In genomic region chr9:108434036-108434435, GRCh38 we compare ENCODE assay signal across 17 cellular contexts.
"Had no signal": no experiment of that assay in that cellular context is flagged by ENCODE, and none has a peak within 500 bp of the region (broad histone marks: within the 10 kb centered on the region; RNA-seq: fewer than 3 reads in every experiment).

No MANE protein-coding gene starts in this region.

- DNase-seq: activated CD4-positive, alpha-beta T cell treated with anti-CD3 and anti-CD28 coated beads, Interleukin-2, amount 50 U/mL, for 48 hours; activated naive CD4-positive, alpha-beta T cell treated with anti-CD3 and anti-CD28 coated beads, Interleukin-2, amount 10 ng/mL, durations not matched to agents 7 days and 5 days; adrenal gland; colonic mucosa; esophagus squamous epithelium; head of caudate nucleus; lower lobe of right lung; nephron progenitor cell; occipital lobe; stimulated activated CD4-positive, alpha-beta T cell treated with anti-CD3 and anti-CD28 coated beads, Interleukin-1b, Interleukin-23, amount 100 ng/mL, for 48 hours; stimulated activated naive CD8-positive, alpha-beta T cell treated with anti-CD3 and anti-CD28 coated beads, Interleukin-15, amount 100 ng/mL, for 72 hours had no signal

- H3K4me1 ChIP-seq: adrenal gland, colonic mucosa, lower lobe of right lung, prostate gland had no signal

- ATAC-seq: activated T-helper 17 cell treated with anti-CD3 and anti-CD28 coated beads, Interleukin-2, amount 50 U/mL, for 72 hours; lower lobe of right lung; stimulated activated naive CD8-positive, alpha-beta T cell treated with anti-CD3 and anti-CD28 coated beads, Interleukin-15, amount 100 ng/mL, for 72 hours had no signal

- H3K4me3 ChIP-seq: adrenal gland, colonic mucosa, esophagus squamous epithelium, lower lobe of right lung, prostate gland had no signal

- H3K4me3 Mint-ChIP-seq: activated naive CD4-positive, alpha-beta T cell treated with anti-CD3 and anti-CD28 coated beads, Interleukin-2, amount 10 ng/mL, durations not matched to agents 7 days and 5 days; activated T-helper 17 cell treated with anti-CD3 and anti-CD28 coated beads, Interleukin-2, amount 50 U/mL, for 72 hours; mesothelial cell of epicardium; nephron progenitor cell; stimulated activated naive CD8-positive, alpha-beta T cell treated with anti-CD3 and anti-CD28 coated beads, Interleukin-15, amount 100 ng/mL, for 72 hours; T-helper 2 cell treated with Interferon-gamma antibody and Interleukin-4, amounts not matched to agents 5 μg/mL and 100 μg/mL, for 36 hours; type B pancreatic cell had no signal

- H3K27ac ChIP-seq: adrenal gland, colonic mucosa, esophagus squamous epithelium, lower lobe of right lung, prostate gland had no signal

- H3K27me3 ChIP-seq: adrenal gland, colonic mucosa, esophagus squamous epithelium had no signal

- H3K9me3 ChIP-seq: colonic mucosa, prostate gland had no signal

- H3K36me3 ChIP-seq: adrenal gland, colonic mucosa, esophagus squamous epithelium, lower lobe of right lung, prostate gland had no signal

- H3K27ac Mint-ChIP-seq: activated naive CD4-positive, alpha-beta T cell treated with anti-CD3 and anti-CD28 coated beads, Interleukin-2, amount 10 ng/mL, durations not matched to agents 7 days and 5 days; activated T-helper 17 cell treated with anti-CD3 and anti-CD28 coated beads, Interleukin-2, amount 50 U/mL, for 72 hours; mesothelial cell of epicardium; nephron progenitor cell; stimulated activated naive CD8-positive, alpha-beta T cell treated with anti-CD3 and anti-CD28 coated beads, Interleukin-15, amount 100 ng/mL, for 72 hours; T-helper 2 cell treated with Interferon-gamma antibody and Interleukin-4, amounts not matched to agents 5 μg/mL and 100 μg/mL, for 36 hours; type B pancreatic cell had no signal

- FAIRE-seq: frontal cortex had no signal

- H3K4me1 Mint-ChIP-seq: activated naive CD4-positive, alpha-beta T cell treated with anti-CD3 and anti-CD28 coated beads, Interleukin-2, amount 10 ng/mL, durations not matched to agents 7 days and 5 days; activated T-helper 17 cell treated with anti-CD3 and anti-CD28 coated beads, Interleukin-2, amount 50 U/mL, for 72 hours; mesothelial cell of epicardium; nephron progenitor cell; stimulated activated naive CD8-positive, alpha-beta T cell treated with anti-CD3 and anti-CD28 coated beads, Interleukin-15, amount 100 ng/mL, for 72 hours had no signal

- H3K27me3 Mint-ChIP-seq: activated naive CD4-positive, alpha-beta T cell treated with anti-CD3 and anti-CD28 coated beads, Interleukin-2, amount 10 ng/mL, durations not matched to agents 7 days and 5 days; activated T-helper 17 cell treated with anti-CD3 and anti-CD28 coated beads, Interleukin-2, amount 50 U/mL, for 72 hours; stimulated activated naive CD8-positive, alpha-beta T cell treated with anti-CD3 and anti-CD28 coated beads, Interleukin-15, amount 100 ng/mL, for 72 hours; type B pancreatic cell had no signal

- H3K36me3 Mint-ChIP-seq: activated naive CD4-positive, alpha-beta T cell treated with anti-CD3 and anti-CD28 coated beads, Interleukin-2, amount 10 ng/mL, durations not matched to agents 7 days and 5 days; type B pancreatic cell had no signal
